In the genomic region with DNA sequence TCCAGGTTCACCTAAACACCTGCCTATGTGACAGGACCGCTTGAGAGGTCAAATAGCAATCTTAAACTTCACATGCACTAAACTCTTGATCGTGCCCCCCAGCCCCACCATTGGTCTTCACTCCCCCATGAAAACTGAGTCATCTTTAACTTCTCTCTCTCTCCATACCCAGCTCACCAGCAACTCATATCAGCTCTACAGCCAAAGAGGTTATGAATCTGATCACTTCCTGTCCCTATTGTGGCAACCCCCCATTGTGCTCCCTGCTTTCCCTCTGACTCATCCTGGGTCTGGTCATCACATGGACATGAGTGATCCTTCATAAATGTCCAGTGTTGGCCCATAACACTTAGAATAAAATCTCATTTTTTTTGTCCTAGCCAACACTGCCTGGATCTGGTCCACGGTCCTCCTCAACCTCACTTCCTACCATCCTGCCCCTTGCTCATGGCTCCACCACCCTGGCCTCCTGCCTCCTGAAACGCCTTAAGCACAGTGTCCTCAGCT, we compare ENCODE assay signal across 10 cellular contexts.
DNase-seq lines count a peak whose midpoint lies in the region; ATAC-seq, FAIRE-seq and TF ChIP-seq lines count a peak whose summit lies in the region.
"Had no signal": no experiment of that assay in that cellular context is flagged by ENCODE, and none has a peak within 500 bp of the region (broad histone marks: within the 10 kb centered on the region; RNA-seq: fewer than 3 reads in every experiment).

No MANE protein-coding gene starts in this region.

- H3K79me2 ChIP-seq in K562 (ENCODE audit: control insufficient read depth, insufficient read depth, low read length): no peaks in the 10 kb centered on the region
- H3K79me2 ChIP-seq in HepG2 (ENCODE audit: insufficient read depth, low read length): no peaks in the 10 kb centered on the region
- H3K79me2 ChIP-seq in Karpas-422 (ENCODE audit: low read length): no peaks in the 10 kb centered on the region
- H3K79me2 ChIP-seq: hepatocyte had no signal

- H2AFZ ChIP-seq in K562 (ENCODE audit: low read depth, low read length) (no peak overlapping the region), HepG2 (ENCODE audit: low read length) (no peak overlapping the region), Karpas-422 (ENCODE audit: low read length) (no peak overlapping the region)
- H2AFZ ChIP-seq: hepatocyte had no signal

- no peaks in the 10 kb centered on the region for H3K36me3 ChIP-seq in K562 (ENCODE audit: control insufficient read depth, insufficient read depth, low read length)
- H3K36me3 ChIP-seq in HepG2 (replicated peaks in 1 of 2; ENCODE audit: control insufficient read depth in 1 of 2, insufficient read depth in 2 of 2, low read length in 2 of 2): peaks cover 10 to 47% of the 10 kb centered on the region in 2 experiments; a peak in 4 of 5 replicates
- no peaks in the 10 kb centered on the region for H3K36me3 ChIP-seq in Karpas-422 (ENCODE audit: insufficient read depth, low read length)

- CTCF ChIA-PET in K562 (lab: Yijun Ruan, JAX; ENCODE audit: low intra/inter-chr PET ratio) (no interaction called here), HepG2 (lab: Yijun Ruan, JAX; ENCODE audit: low intra/inter-chr PET ratio, low total read pairs) (no interaction called here)
- CTCF ChIA-PET in activated CD4-positive, alpha-beta memory T cell treated with anti-CD3 and anti-CD28 coated beads, Interleukin-2, amount 10 ng/mL, durations not matched to agents 7 days and 5 days (lab: Charles Lee): no interaction called here

- no peaks in the 10 kb centered on the region for H3K9me1 ChIP-seq in K562 (ENCODE audit: control insufficient read depth, insufficient read depth, low read length)

- TF ChIP-seq EP300 in K562 (IDR thresholded peaks at IDR 0.05; ENCODE audit: low read length) (no peak), HepG2 (IDR thresholded peaks at IDR 0.05; ENCODE audit: low read depth in 2 of 2, low read length in 2 of 2) (no peak), HepG2 (CRISPR knock-in tag; IDR thresholded peaks at IDR 0.05; ENCODE audit: borderline replicate concordance) (no peak)

- H3K4me1 ChIP-seq in K562 (replicated peaks in 1 of 2; ENCODE audit: control insufficient read depth in 2 of 2, insufficient read depth in 2 of 2, low read length in 2 of 2) (no peaks in the 10 kb centered on the region), HepG2 (ENCODE audit: insufficient read depth, low read length) (peaks cover 29% of the 10 kb centered on the region), Karpas-422 (ENCODE audit: low read length) (no peaks in the 10 kb centered on the region)

- intact Hi-C loops in K562 (cut with micrococcal nuclease): no loop called here
- intact Hi-C loops in HepG2 (cut with micrococcal nuclease; ENCODE audit: unreplicated experiment): no loop called here
- intact Hi-C loops in left colon (cut with DNase I, micrococcal nuclease): no loop called here

- no peak for TF ChIP-seq POLR2A in K562 (conservative IDR thresholded peaks at IDR 0.05)
- no peak for TF ChIP-seq POLR2A in HepG2 (IDR thresholded peaks at IDR 0.05; ENCODE audit: insufficient read depth in 1 of 2, low read depth in 2 of 2, low read length in 2 of 2)

- WGBS in K562 (ENCODE audit: insufficient coverage, low coverage, missing lambda C conversion rate): 0% methylated on average over 3 of the region's 4 CpGs
- 96% methylated on average over 4 of the region's 4 CpGs for WGBS in HepG2 (ENCODE audit: low lambda C conversion rate)

- no TSS peak for BruUV-seq in K562 (replicated peaks; lab: Mats Ljungman, UMichigan)
- no TSS peak for BruUV-seq in HepG2 (replicated peaks; lab: Mats Ljungman, UMichigan)

- H3K27ac Mint-ChIP-seq in HFFc6 (peak overlapping the region; percentile 91), type B pancreatic cell (peak overlapping the region; percentile 3)
- H3K27ac Mint-ChIP-seq in activated CD4-positive, alpha-beta memory T cell treated with anti-CD3 and anti-CD28 coated beads, Interleukin-2, amount 10 ng/mL, durations not matched to agents 7 days and 5 days: no peak overlapping the region
- H3K27ac Mint-ChIP-seq: activated T-helper 1 cell treated with anti-CD3 and anti-CD28 coated beads, Interleukin-12 subunit alpha, Interleukin-12 subunit beta, Interleukin-2, Interleukin-4 antibody, amounts not matched to agents 30 ng/mL and 10 ng/mL and 1 ng/mL, durations not matched to agents 14 hours and 24 hours and 36 hours had no signal

- FAIRE-seq in K562 (lab: Jason Lieb, UNC) (no peak), HepG2 (lab: Jason Lieb, UNC) (no peak)

- DNase-seq in HFFc6 (peak; percentile 94), K562 (ENCODE audit: extremely low read depth in 1 of 4, low spot score in 3 of 4) (no peak), HepG2 (ENCODE audit: low spot score) (peak; percentile 60), type B pancreatic cell (ENCODE audit: extremely low spot score, unreplicated experiment) (no peak), Karpas-422 (no peak), left colon (no peak), inferior parietal cortex (ENCODE audit: extremely low spot score) (no peak)
- DNase-seq in activated CD4-positive, alpha-beta memory T cell treated with anti-CD3 and anti-CD28 coated beads, Interleukin-2, amount 10 ng/mL, durations not matched to agents 7 days and 5 days: no peak

- H3K4me3 Mint-ChIP-seq in HFFc6 (peak overlapping the region; percentile 63), type B pancreatic cell (no peak overlapping the region)
- no peak overlapping the region for H3K4me3 Mint-ChIP-seq in activated CD4-positive, alpha-beta memory T cell treated with anti-CD3 and anti-CD28 coated beads, Interleukin-2, amount 10 ng/mL, durations not matched to agents 7 days and 5 days
- H3K4me3 Mint-ChIP-seq: activated T-helper 1 cell treated with anti-CD3 and anti-CD28 coated beads, Interleukin-12 subunit alpha, Interleukin-12 subunit beta, Interleukin-2, Interleukin-4 antibody, amounts not matched to agents 30 ng/mL and 10 ng/mL and 1 ng/mL, durations not matched to agents 14 hours and 24 hours and 36 hours had no signal

- H3K36me3 Mint-ChIP-seq in HFFc6 (ENCODE audit: low read depth) (peaks cover 72% of the 10 kb centered on the region), type B pancreatic cell (no peaks in the 10 kb centered on the region)
- H3K36me3 Mint-ChIP-seq in activated CD4-positive, alpha-beta memory T cell treated with anti-CD3 and anti-CD28 coated beads, Interleukin-2, amount 10 ng/mL, durations not matched to agents 7 days and 5 days (ENCODE audit: low read depth): no peaks in the 10 kb centered on the region

- H3K27me3 ChIP-seq in K562 (ENCODE audit: control insufficient read depth in 2 of 2, insufficient read depth in 2 of 2, low read length in 2 of 2) (peaks cover 0 to 22% of the 10 kb centered on the region in 2 experiments; a peak in 3 of 5 replicates), HepG2 (ENCODE audit: control insufficient read depth in 1 of 2, insufficient read depth in 2 of 2, low read length in 2 of 2) (no peaks in the 10 kb centered on the region), Karpas-422 (ENCODE audit: low read length) (no peaks in the 10 kb centered on the region)
- H3K27me3 ChIP-seq: hepatocyte had no signal

- ATAC-seq in K562 (no peak), HepG2 (peak; percentile 26; the same call in 1 of the 3 replicates), left colon (no peak)

- in situ Hi-C loops in K562 (cut with MboI) (no loop called here), HepG2 (cut with HindIII; ENCODE audit: extremely low pct_ligation_motif_present, low pct_unique_long_range_greater_than_20kb) (no loop called here)

- no peaks in the 10 kb centered on the region; the same call in 1 of the 2 replicates for H3K9me3 Mint-ChIP-seq in HFFc6
- no peaks in the 10 kb centered on the region for H3K9me3 Mint-ChIP-seq in type B pancreatic cell
- H3K9me3 Mint-ChIP-seq in activated CD4-positive, alpha-beta memory T cell treated with anti-CD3 and anti-CD28 coated beads, Interleukin-2, amount 10 ng/mL, durations not matched to agents 7 days and 5 days: no peaks in the 10 kb centered on the region
- H3K9me3 Mint-ChIP-seq: activated T-helper 1 cell treated with anti-CD3 and anti-CD28 coated beads, Interleukin-12 subunit alpha, Interleukin-12 subunit beta, Interleukin-2, Interleukin-4 antibody, amounts not matched to agents 30 ng/mL and 10 ng/mL and 1 ng/mL, durations not matched to agents 14 hours and 24 hours and 36 hours had no signal

- H4K20me1 ChIP-seq in K562 (replicated peaks; ENCODE audit: control insufficient read depth, insufficient read depth, low read length): no peaks in the 10 kb centered on the region
- H4K20me1 ChIP-seq in HepG2 (ENCODE audit: insufficient read depth, low read length): no peaks in the 10 kb centered on the region
- H4K20me1 ChIP-seq in Karpas-422 (ENCODE audit: insufficient read depth, low read depth, low read length): no peaks in the 10 kb centered on the region

- POLR2A ChIA-PET in K562 (lab: Yijun Ruan, JAX): no interaction called here
- POLR2A ChIA-PET in HepG2 (lab: Yijun Ruan, JAX): interaction anchor here (1.5 to 2.1 kb wide), 2 partner anchors 8 to 14 kb away, joined by 4 read pairs; no protein-coding TSS in a partner anchor
- POLR2A ChIA-PET in activated CD4-positive, alpha-beta memory T cell treated with anti-CD3 and anti-CD28 coated beads, Interleukin-2, amount 10 ng/mL, durations not matched to agents 7 days and 5 days (lab: Charles Lee): no interaction called here

- no peak overlapping the region for H3K27ac ChIP-seq in K562 (ENCODE audit: extremely low read depth, low read depth, low read length)
- H3K27ac ChIP-seq in HepG2 (ENCODE audit: extremely low read length, insufficient read depth, low read length): peak overlapping the region; percentile 24
- no peak overlapping the region for H3K27ac ChIP-seq in Karpas-422 (ENCODE audit: low read length)
- H3K27ac ChIP-seq: hepatocyte had no signal

- peaks cover 70% of the 10 kb centered on the region for H3K4me1 Mint-ChIP-seq in HFFc6 (ENCODE audit: low read depth)
- H3K4me1 Mint-ChIP-seq in type B pancreatic cell (ENCODE audit: unreplicated experiment): peaks cover 37% of the 10 kb centered on the region
- H3K4me1 Mint-ChIP-seq in activated CD4-positive, alpha-beta memory T cell treated with anti-CD3 and anti-CD28 coated beads, Interleukin-2, amount 10 ng/mL, durations not matched to agents 7 days and 5 days: no peaks in the 10 kb centered on the region

- H3K4me3 ChIP-seq in K562: no peak overlapping the region
- no peak overlapping the region for H3K4me3 ChIP-seq in HepG2 (replicated peaks in 1 of 3; ENCODE audit: insufficient read depth in 1 of 3, low read depth in 2 of 3, low read length in 3 of 3)
- H3K4me3 ChIP-seq in Karpas-422 (ENCODE audit: low read length): no peak overlapping the region
- H3K4me3 ChIP-seq: hepatocyte had no signal

- H3K9ac ChIP-seq in K562 (ENCODE audit: insufficient read depth in 1 of 2, low read depth in 2 of 2, low read length in 2 of 2) (no peak overlapping the region), HepG2 (ENCODE audit: insufficient read depth, low read depth, low read length) (no peak overlapping the region), Karpas-422 (ENCODE audit: low read length) (no peak overlapping the region)

- H3K9me2 ChIP-seq in Karpas-422 (replicated peaks; ENCODE audit: insufficient read depth, low read length): no peaks in the 10 kb centered on the region

- H3K9me3 ChIP-seq in K562 (replicated peaks; ENCODE audit: control insufficient read depth, insufficient read depth, low read depth, low read length) (no peaks in the 10 kb centered on the region), HepG2 (ENCODE audit: low read length) (no peaks in the 10 kb centered on the region), Karpas-422 (ENCODE audit: low read length) (no peaks in the 10 kb centered on the region)

- TF ChIP-seq RAD21 in K562 (CRISPR knock-in tag; conservative IDR thresholded peaks at IDR 0.05 in 1 of 2, IDR thresholded peaks at IDR 0.05 in 1 of 2) (no peak), HepG2 (CRISPR knock-in tag; IDR thresholded peaks at IDR 0.05) (no peak)

- H3K27me3 Mint-ChIP-seq in HFFc6 (ENCODE audit: insufficient read depth) (peaks cover 46% of the 10 kb centered on the region), type B pancreatic cell (peaks cover 5% of the 10 kb centered on the region)
- H3K27me3 Mint-ChIP-seq in activated CD4-positive, alpha-beta memory T cell treated with anti-CD3 and anti-CD28 coated beads, Interleukin-2, amount 10 ng/mL, durations not matched to agents 7 days and 5 days: peaks cover 6% of the 10 kb centered on the region

- H3K4me2 ChIP-seq in K562 (ENCODE audit: insufficient read depth, low read length) (no peak overlapping the region), HepG2 (ENCODE audit: low read depth, low read length) (no peak overlapping the region), Karpas-422 (ENCODE audit: low read depth, low read length, poor library complexity, severe bottlenecking) (no peak overlapping the region)
- H3K4me2 ChIP-seq: hepatocyte had no signal

- no peak for TF ChIP-seq CTCF in HFFc6 (IDR thresholded peaks at IDR 0.05)
- TF ChIP-seq CTCF in K562 (IDR thresholded peaks at IDR 0.05 in 2 of 3, conservative IDR thresholded peaks at IDR 0.05 in 1 of 3; ENCODE audit: insufficient read depth in 2 of 3, low read depth in 1 of 3, low read length in 3 of 3): no peak
- no peak for TF ChIP-seq CTCF in HepG2 (CRISPR knock-in tag; IDR thresholded peaks at IDR 0.05)
- no peak for TF ChIP-seq CTCF in type B pancreatic cell (conservative IDR thresholded peaks at IDR 0.05)

Comparison
In these comparisons a context has a peak if more than half of its experiments do, and no peak if none do; other contexts are left out.
1. DNase-seq: peak in HFFc6 (single experiment) and HepG2 (single experiment); none in K562 (0 of 4), type B pancreatic cell (single experiment), Karpas-422 (single experiment), left colon (0 of 2), activated CD4-positive, alpha-beta memory T cell treated with anti-CD3 and anti-CD28 coated beads, Interleukin-2, amount 10 ng/mL, durations not matched to agents 7 days and 5 days (single experiment) and inferior parietal cortex (single experiment).